In genomic region chr2:94583081-94583723, GRCh38 we compare ENCODE assay signal across 7 cellular contexts.
A peak's percentile ranks its signal among the peaks of the same experiment; 100 is the strongest.
DNase-seq lines count a peak whose midpoint lies in the region; FAIRE-seq and TF ChIP-seq lines count a peak whose summit lies in the region.
"Not testable (repeated sequence)": the region's sequence is repeated elsewhere in the genome, so short reads cannot be mapped to it uniquely, and the experiment has no call there.

No MANE protein-coding gene starts in this region.

- H3K27ac ChIP-seq in astrocyte (ENCODE audit: low read depth, low read length): peak overlapping the region; percentile 31

- TF ChIP-seq CTCF in astrocyte (IDR thresholded peaks at IDR 0.05; ENCODE audit: insufficient read depth, low read depth, low read length); choroid plexus epithelial cell (conservative IDR thresholded peaks at IDR 0.05; ENCODE audit: low read depth, low read length): not testable (repeated sequence)

- H3K36me3 Mint-ChIP-seq in astrocyte (ENCODE audit: low read depth, unreplicated experiment): not testable (repeated sequence)

- not testable (repeated sequence) for H3K27ac Mint-ChIP-seq in astrocyte (ENCODE audit: unreplicated experiment)

- H3K4me3 ChIP-seq in astrocyte (ENCODE audit: insufficient read depth, low read depth, low read length); choroid plexus epithelial cell (ENCODE audit: low read depth, low read length): not testable (repeated sequence)

- not testable (repeated sequence) for H3K9ac ChIP-seq in astrocyte (ENCODE audit: low read length)

- peak overlapping the region; percentile 31 for H3K4me2 ChIP-seq in astrocyte (ENCODE audit: low read length)

- DNase-seq in DMS53 (lab: John Stamatoyannopoulos, UW) (peak; percentile 37), HS-5 (ENCODE audit: low read depth) (peak; percentile 4), RKO (ENCODE audit: low spot score) (peak; percentile 78), astrocyte (ENCODE audit: low read depth) (peak; percentile 66), choroid plexus epithelial cell (ENCODE audit: low read depth) (peak; percentile 47), glomerular visceral epithelial cell (ENCODE audit: extremely low spot score) (peak; percentile 2), renal cortical epithelial cell (ENCODE audit: low read depth) (peak; percentile 88)

- H3K9me3 ChIP-seq in astrocyte (ENCODE audit: insufficient read depth, low read depth, low read length): not testable (repeated sequence)

- not testable (repeated sequence) for H3K27me3 Mint-ChIP-seq in astrocyte (ENCODE audit: low read depth, unreplicated experiment)

- H2AFZ ChIP-seq in astrocyte (ENCODE audit: low read depth, low read length): not testable (repeated sequence)

- H3K4me1 Mint-ChIP-seq in astrocyte (ENCODE audit: low read depth, unreplicated experiment): not testable (repeated sequence)

- not testable (repeated sequence) for FAIRE-seq in astrocyte (lab: Jason Lieb, UNC)

- H3K4me3 Mint-ChIP-seq in astrocyte (ENCODE audit: unreplicated experiment): not testable (repeated sequence)

- not testable (repeated sequence) for H3K79me2 ChIP-seq in astrocyte (ENCODE audit: insufficient read depth, low read length)

- H4K20me1 ChIP-seq in astrocyte (ENCODE audit: insufficient read depth, low read length): not testable (repeated sequence)

- not testable (repeated sequence) for H3K36me3 ChIP-seq in astrocyte (ENCODE audit: insufficient read depth, low read length)

- H3K27me3 ChIP-seq in astrocyte (ENCODE audit: insufficient read depth, low read length): not testable (repeated sequence)

- not testable (repeated sequence) for H3K9me3 Mint-ChIP-seq in astrocyte (ENCODE audit: unreplicated experiment)

- not testable (repeated sequence) for H3K4me1 ChIP-seq in astrocyte (ENCODE audit: insufficient read depth, low read length)

Comparison
In these comparisons a context has a peak if more than half of its experiments do, and no peak if none do; other contexts are left out.
1. DNase-seq: peak in every context shown above with its lines; median percentile 88 in renal cortical epithelial cell; 78 in RKO; 66 in astrocyte; 47 in choroid plexus epithelial cell; 37 in DMS53; 4 in HS-5; 2 in glomerular visceral epithelial cell.